ENCODE assay signal across 10 cellular contexts in the genomic region with DNA sequence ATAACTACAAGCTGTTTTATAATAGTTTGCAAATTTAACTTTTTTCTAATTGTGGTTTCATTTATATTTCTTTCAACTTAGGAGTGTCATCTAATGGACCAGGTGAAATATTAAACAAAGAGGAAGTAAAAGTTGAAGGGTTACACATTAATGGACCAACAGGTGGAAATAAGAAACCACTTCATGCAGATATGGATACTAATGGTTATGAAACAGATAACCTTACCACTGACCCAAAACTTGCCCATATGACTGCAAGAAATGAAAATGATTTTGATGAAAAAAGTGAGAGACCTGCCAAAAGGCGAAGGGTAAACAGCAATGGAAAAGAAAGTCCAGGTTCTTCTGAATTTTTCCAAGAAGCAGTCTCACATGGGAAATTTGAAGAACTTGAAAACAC. TPM values are rescaled to one million over a fixed set of nuclear protein-coding genes. Genes with fewer than 3 reads are reported as not detected.
A peak's percentile ranks its signal among the peaks of the same experiment; 100 is the strongest.
DNase-seq lines count a peak whose midpoint lies in the region; ATAC-seq and TF ChIP-seq lines count a peak whose summit lies in the region.
"Had no signal": no experiment of that assay in that cellular context is flagged by ENCODE, and none has a peak within 500 bp of the region (broad histone marks: within the 10 kb centered on the region; RNA-seq: fewer than 3 reads in every experiment).

No MANE protein-coding gene starts in this region.

- peaks cover 28% of the 10 kb centered on the region for H3K4me1 Mint-ChIP-seq in activated CD8-positive, alpha-beta T cell treated with anti-CD3 and anti-CD28 coated beads, Interleukin-2, amount 10 ng/mL, durations not matched to agents 7 days and 5 days (ENCODE audit: low read depth)

- POLR2A ChIA-PET in activated CD8-positive, alpha-beta T cell treated with anti-CD3 and anti-CD28 coated beads, Interleukin-2, amount 10 ng/mL, durations not matched to agents 7 days and 5 days (lab: Charles Lee) = interaction anchor here (0.6 kb wide), 1 partner anchor 186 kb away, joined by 3 read pairs; no protein-coding TSS in a partner anchor

- peaks cover 63% of the 10 kb centered on the region for H3K36me3 Mint-ChIP-seq in activated CD8-positive, alpha-beta T cell treated with anti-CD3 and anti-CD28 coated beads, Interleukin-2, amount 10 ng/mL, durations not matched to agents 7 days and 5 days (ENCODE audit: low read depth)

- CTCF ChIA-PET in activated CD8-positive, alpha-beta T cell treated with anti-CD3 and anti-CD28 coated beads, Interleukin-2, amount 10 ng/mL, durations not matched to agents 7 days and 5 days (lab: Charles Lee) = interaction anchor here (1.5 kb wide), 1 partner anchor 229 kb away, joined by 4 read pairs; no protein-coding TSS in a partner anchor

- H3K9me3 Mint-ChIP-seq in activated CD8-positive, alpha-beta T cell treated with anti-CD3 and anti-CD28 coated beads, Interleukin-2, amount 10 ng/mL, durations not matched to agents 7 days and 5 days (ENCODE audit: insufficient read depth) = no peaks in the 10 kb centered on the region
- H3K9me3 Mint-ChIP-seq: type B pancreatic cell had no signal

- DNase-seq in DMS53 treated with DMSO at 0.1 percent for 48 hours (lab: John Stamatoyannopoulos, UW; ENCODE audit: unreplicated experiment) = peak; percentile 18
- no peak for DNase-seq in activated CD8-positive, alpha-beta T cell treated with anti-CD3 and anti-CD28 coated beads, Interleukin-2, amount 10 ng/mL, durations not matched to agents 7 days and 5 days
- DNase-seq in KBM-7 = no peak
- no peak for DNase-seq in SW 1271 (lab: John Stamatoyannopoulos, UW)
- DNase-seq in omental fat pad (ENCODE audit: low spot score) = no peak
- no peak for DNase-seq in activated CD8-positive, alpha-beta memory T cell treated with anti-CD3 and anti-CD28 coated beads, Interleukin-2, amount 50 U/mL, for 4 hours
- DNase-seq: NCI-H2227 treated with DMSO at 0.1 percent for 48 hours had no signal

- in situ Hi-C loops in KBM-7 (cut with MboI; ENCODE audit: low pct_unique_long_range_greater_than_20kb, low sequenced_read_pairs) = loop anchor here (25.0 kb wide), 1 partner anchor 222 kb away; a partner anchor contains a TSS

- no peak overlapping the region for H3K4me3 Mint-ChIP-seq in activated CD8-positive, alpha-beta T cell treated with anti-CD3 and anti-CD28 coated beads, Interleukin-2, amount 10 ng/mL, durations not matched to agents 7 days and 5 days
- H3K4me3 Mint-ChIP-seq: type B pancreatic cell had no signal

- H3K27ac Mint-ChIP-seq in activated CD8-positive, alpha-beta T cell treated with anti-CD3 and anti-CD28 coated beads, Interleukin-2, amount 10 ng/mL, durations not matched to agents 7 days and 5 days = peak overlapping the region; percentile 20
- H3K27ac Mint-ChIP-seq: type B pancreatic cell had no signal

- H3K27me3 Mint-ChIP-seq in activated CD8-positive, alpha-beta T cell treated with anti-CD3 and anti-CD28 coated beads, Interleukin-2, amount 10 ng/mL, durations not matched to agents 7 days and 5 days (ENCODE audit: low read depth) = no peaks in the 10 kb centered on the region
- H3K27me3 Mint-ChIP-seq: type B pancreatic cell had no signal

- no peak for TF ChIP-seq CTCF in omental fat pad (IDR thresholded peaks at IDR 0.05)

- ATAC-seq in GM19328 (IDR thresholded peaks at IDR 0.05; ENCODE audit: unreplicated experiment) (peak; percentile 83), HG02970 (IDR thresholded peaks at IDR 0.05; ENCODE audit: low FRiP score, unreplicated experiment) (peak; percentile 65), omental fat pad (ENCODE audit: low FRiP score) (no peak)
- ATAC-seq in activated CD8-positive, alpha-beta T cell treated with anti-CD3 and anti-CD28 coated beads, Interleukin-2, amount 10 ng/mL, durations not matched to agents 7 days and 5 days = no peak

RNA-seq across cellular contexts. Expression of a gene that starts 59.7 kb away (rescaled TPM):
- 10 to 100 TPM; 49.3 to 54.1 TPM for total RNA-seq in activated CD8-positive, alpha-beta T cell treated with anti-CD3 and anti-CD28 coated beads, Interleukin-2, amount 10 ng/mL, durations not matched to agents 7 days and 5 days
- 10 to 100 TPM; 30.9 to 55.5 (median 34.9) TPM for total RNA-seq in omental fat pad

RNA-seq across cellular contexts. Expression of a gene that starts 59.8 kb away (rescaled TPM):
- 1 to 10 TPM; 1.4 to 3.6 TPM for total RNA-seq in activated CD8-positive, alpha-beta T cell treated with anti-CD3 and anti-CD28 coated beads, Interleukin-2, amount 10 ng/mL, durations not matched to agents 7 days and 5 days
- 1 to 10 TPM; 2.8 to 8.8 (median 4.7) TPM for total RNA-seq in omental fat pad

Comparison
In these comparisons a context has a peak if more than half of its experiments do, and no peak if none do; other contexts are left out.
1. ATAC-seq: peak in GM19328 (single experiment) and HG02970 (single experiment); none in activated CD8-positive, alpha-beta T cell treated with anti-CD3 and anti-CD28 coated beads, Interleukin-2, amount 10 ng/mL, durations not matched to agents 7 days and 5 days (single experiment) and omental fat pad (single experiment).